Comparison of ENCODE assay signal across 9 cellular contexts in the genomic region with DNA sequence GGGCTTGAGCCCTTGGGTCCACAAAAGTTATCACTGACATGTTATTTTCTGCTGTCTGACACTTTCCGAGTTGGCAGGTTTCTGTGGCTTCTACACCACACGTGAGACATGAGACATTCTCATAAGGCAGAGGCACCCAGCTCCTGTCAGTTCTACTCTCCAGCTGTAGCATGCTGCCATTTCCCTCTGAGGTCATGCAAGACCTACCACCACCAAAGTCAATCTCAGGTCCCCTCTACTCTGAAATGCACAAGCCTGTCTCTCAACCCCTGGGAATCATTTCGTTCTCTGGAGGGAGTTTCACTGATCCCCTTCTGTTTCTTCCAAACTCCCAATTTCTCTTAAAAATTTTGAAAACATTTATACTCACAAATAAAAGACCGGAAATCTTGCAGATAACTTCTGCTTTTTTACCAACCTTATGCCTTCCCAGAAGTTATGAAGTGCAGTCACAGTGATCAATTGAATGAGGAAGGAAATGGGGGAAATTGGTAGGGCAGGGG. TPM values are rescaled to one million over a fixed set of nuclear protein-coding genes. Genes with fewer than 3 reads are reported as not detected.
DNase-seq lines count a peak whose midpoint lies in the region; ATAC-seq, FAIRE-seq and TF ChIP-seq lines count a peak whose summit lies in the region.
"Had no signal": no experiment of that assay in that cellular context is flagged by ENCODE, and none has a peak within 500 bp of the region (broad histone marks: within the 10 kb centered on the region; RNA-seq: fewer than 3 reads in every experiment).

No MANE protein-coding gene starts in this region.

- CTCF ChIA-PET in activated naive CD4-positive, alpha-beta T cell treated with anti-CD3 and anti-CD28 coated beads for 36 hours (lab: Charles Lee) = interaction anchor here (2.1 kb wide), 1 partner anchor 10 kb away, joined by 7 read pairs; no protein-coding TSS in a partner anchor

- no peak overlapping the region for H3K4me3 ChIP-seq in kidney (ENCODE audit: low read length in 2 of 2)

- FAIRE-seq in kidney (lab: Jason Lieb, UNC) = no peak

- no peak overlapping the region for H3K27ac ChIP-seq in kidney (ENCODE audit: low read depth in 2 of 2, low read length in 2 of 2)

- H3K27ac Mint-ChIP-seq in activated naive CD4-positive, alpha-beta T cell treated with anti-CD3 and anti-CD28 coated beads for 36 hours = no peak overlapping the region

- intact Hi-C loops in activated naive CD4-positive, alpha-beta T cell treated with anti-CD3 and anti-CD28 coated beads for 36 hours (cut with micrococcal nuclease) = no loop called here
- intact Hi-C loops in kidney (cut with DNase I) = no loop called here

- no peak overlapping the region for H3K4me3 Mint-ChIP-seq in activated naive CD4-positive, alpha-beta T cell treated with anti-CD3 and anti-CD28 coated beads for 36 hours

- TF ChIP-seq CTCF in GM20000 (IDR thresholded peaks at IDR 0.05; ENCODE audit: extremely low read depth, missing control alignments) = no peak
- TF ChIP-seq CTCF in kidney (IDR thresholded peaks at IDR 0.05; ENCODE audit: borderline replicate concordance, extremely low read depth, insufficient read depth) = no peak

- H3K9me3 Mint-ChIP-seq in activated naive CD4-positive, alpha-beta T cell treated with anti-CD3 and anti-CD28 coated beads for 36 hours = peaks cover 8% of the 10 kb centered on the region

- H3K36me3 Mint-ChIP-seq in activated naive CD4-positive, alpha-beta T cell treated with anti-CD3 and anti-CD28 coated beads for 36 hours (ENCODE audit: low read depth) = no peaks in the 10 kb centered on the region

- no peaks in the 10 kb centered on the region for H3K9me3 ChIP-seq in kidney (ENCODE audit: control insufficient read depth in 1 of 2, low read length in 2 of 2)

- no peak overlapping the region for H3K9ac ChIP-seq in kidney (ENCODE audit: low read length in 2 of 2)

- no peaks in the 10 kb centered on the region for H3K4me1 ChIP-seq in kidney (ENCODE audit: control insufficient read depth in 1 of 2, insufficient read depth in 1 of 2, low read depth in 1 of 2, low read length in 2 of 2)

- no peaks in the 10 kb centered on the region for H3K36me3 ChIP-seq in kidney (ENCODE audit: control insufficient read depth in 1 of 2, insufficient read depth in 2 of 2, low read length in 2 of 2)

- ATAC-seq in HG03460 (IDR thresholded peaks at IDR 0.05; ENCODE audit: unreplicated experiment) = peak; percentile 83

- H3K4me1 Mint-ChIP-seq in activated naive CD4-positive, alpha-beta T cell treated with anti-CD3 and anti-CD28 coated beads for 36 hours (ENCODE audit: low read depth) = peaks cover 36% of the 10 kb centered on the region

- H3K27me3 Mint-ChIP-seq in activated naive CD4-positive, alpha-beta T cell treated with anti-CD3 and anti-CD28 coated beads for 36 hours (ENCODE audit: low read depth) = peaks cover 2% of the 10 kb centered on the region

- DNase-seq in GF-D8 (lab: John Stamatoyannopoulos, UW) = peak; percentile 60
- DNase-seq in GM20000 (ENCODE audit: low spot score) = peak; percentile 67
- peak; percentile 72 for DNase-seq in activated naive CD4-positive, alpha-beta T cell treated with anti-CD3 and anti-CD28 coated beads for 36 hours
- DNase-seq in DMS153 treated with DMSO at 0.1 percent for 48 hours (lab: John Stamatoyannopoulos, UW; ENCODE audit: unreplicated experiment) = no peak
- DNase-seq in kidney = no peak
- no peak for DNase-seq in cerebellum (ENCODE audit: low spot score)
- no peak for DNase-seq in NCI-H748 (lab: John Stamatoyannopoulos, UW; ENCODE audit: unreplicated experiment)

RNA-seq across cellular contexts. Expression of gene CR2, which starts 39.5 kb away (rescaled TPM):
- total RNA-seq in activated naive CD4-positive, alpha-beta T cell treated with anti-CD3 and anti-CD28 coated beads for 36 hours = 1 to 10 TPM in 1 of 2 experiments, under 1 TPM in 1; 0.36 to 1.8 TPM
- total RNA-seq in kidney (0.98 TPM), cerebellum (not detected)
- polyA plus RNA-seq in kidney (ENCODE audit: insufficient read depth, low read depth, low replicate concordance) = 0.28 TPM
- total RNA-seq: fibroblast of villous mesenchyme had no signal

Comparison
In these comparisons a context has a peak if more than half of its experiments do, and no peak if none do; other contexts are left out.
1. DNase-seq: peak in GF-D8 (single experiment), GM20000 (single experiment) and activated naive CD4-positive, alpha-beta T cell treated with anti-CD3 and anti-CD28 coated beads for 36 hours (single experiment); none in DMS153 treated with DMSO at 0.1 percent for 48 hours (single experiment), kidney (single experiment), cerebellum (single experiment) and NCI-H748 (single experiment).